8 cellular contexts compared by ENCODE assay signal in the genomic region with DNA sequence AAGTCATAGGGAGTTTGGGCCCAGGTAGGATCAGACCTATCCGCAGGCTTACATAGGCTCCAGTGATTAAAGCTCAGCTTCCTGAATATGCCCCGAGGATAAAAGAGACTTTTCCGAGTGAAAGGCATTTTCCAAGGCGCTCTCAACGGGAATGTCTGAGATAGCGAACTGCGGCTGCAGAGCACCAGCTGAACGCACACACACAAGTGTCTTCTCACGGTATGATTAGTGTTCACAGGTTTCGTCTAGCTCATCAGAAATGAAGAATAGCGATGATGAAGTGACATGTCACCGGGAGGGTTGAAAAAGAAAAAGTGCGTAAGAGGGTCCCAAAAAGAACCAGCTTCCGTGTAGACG. TPM values are rescaled to one million over a fixed set of nuclear protein-coding genes. Genes with fewer than 3 reads are reported as not detected.
DNase-seq lines count a peak whose midpoint lies in the region; ATAC-seq and TF ChIP-seq lines count a peak whose summit lies in the region.

No MANE protein-coding gene starts in this region.

- H2AFZ ChIP-seq in ACC112 (ENCODE audit: low read length, unreplicated experiment) = peak overlapping the region; percentile 78

- H3K4me1 ChIP-seq in ACC112 (ENCODE audit: control insufficient read depth, insufficient read depth, low read length, unreplicated experiment) (peaks cover 16% of the 10 kb centered on the region), thoracic aorta (ENCODE audit: control insufficient read depth in 1 of 2, low read depth in 2 of 2) (peaks cover 14 to 50% of the 10 kb centered on the region in 2 donors)

- no peaks in the 10 kb centered on the region for H3K79me2 ChIP-seq in ACC112 (ENCODE audit: control insufficient read depth, insufficient read depth, low read length, unreplicated experiment)

- H3K27ac ChIP-seq in ACC112 (ENCODE audit: low read depth, low read length) = no peak overlapping the region
- H3K27ac ChIP-seq in angular gyrus (ENCODE audit: low read depth, low read length) = peak overlapping the region; percentile 39
- H3K27ac ChIP-seq in thoracic aorta = peak overlapping the region in 1 of 2 donors; percentile 75

- ATAC-seq in GM19043 (IDR thresholded peaks at IDR 0.05; ENCODE audit: low read depth, unreplicated experiment) = peak; percentile 21
- ATAC-seq in HG03432 (IDR thresholded peaks at IDR 0.05; ENCODE audit: unreplicated experiment) = peak; percentile 27
- peak; percentile 4 for ATAC-seq in thoracic aorta (ENCODE audit: insufficient number of reproducible peaks, low FRiP score, low read depth)

- DNase-seq in kidney epithelial cell (ENCODE audit: low read depth) (no peak), thoracic aorta (ENCODE audit: low spot score) (no peak), NCI-H187 treated with DMSO at 0.1 percent for 48 hours (lab: John Stamatoyannopoulos, UW) (no peak), T-helper 9 cell (no peak)

- H3K4me3 ChIP-seq in ACC112 (ENCODE audit: low read depth, low read length) (peak overlapping the region; percentile 97), kidney epithelial cell (ENCODE audit: low read depth, low read length) (peak overlapping the region; percentile 66), thoracic aorta (peak overlapping the region; percentile 91)

- H3K27me3 ChIP-seq in ACC112 (ENCODE audit: insufficient read depth, low read length) = no peaks in the 10 kb centered on the region
- H3K27me3 ChIP-seq in kidney epithelial cell (ENCODE audit: control insufficient read depth, insufficient read depth, low read length) = no peaks in the 10 kb centered on the region
- no peaks in the 10 kb centered on the region for H3K27me3 ChIP-seq in thoracic aorta (replicated peaks; ENCODE audit: insufficient read depth)

- H3K36me3 ChIP-seq in ACC112 (ENCODE audit: insufficient read depth, low read length) (no peaks in the 10 kb centered on the region), kidney epithelial cell (ENCODE audit: control insufficient read depth, insufficient read depth, low read length) (no peaks in the 10 kb centered on the region), thoracic aorta (no peaks in the 10 kb centered on the region)

- TF ChIP-seq CTCF in kidney epithelial cell (IDR thresholded peaks at IDR 0.05; ENCODE audit: insufficient read depth, low read length, poor library complexity, severe bottlenecking) (no peak), thoracic aorta (IDR thresholded peaks at IDR 0.05) (no peak)

- no peaks in the 10 kb centered on the region for H3K9me3 ChIP-seq in thoracic aorta

RNA-seq across cellular contexts. Expression of gene CARMIL1, which starts 0.6 kb away (rescaled TPM):
- total RNA-seq in kidney epithelial cell = 14.7 and 19.0 TPM in 2 replicates
- 10 to 100 TPM; 60.4 to 63.0 TPM for total RNA-seq in thoracic aorta
